13 cellular contexts compared by ENCODE assay signal in the genomic region with DNA sequence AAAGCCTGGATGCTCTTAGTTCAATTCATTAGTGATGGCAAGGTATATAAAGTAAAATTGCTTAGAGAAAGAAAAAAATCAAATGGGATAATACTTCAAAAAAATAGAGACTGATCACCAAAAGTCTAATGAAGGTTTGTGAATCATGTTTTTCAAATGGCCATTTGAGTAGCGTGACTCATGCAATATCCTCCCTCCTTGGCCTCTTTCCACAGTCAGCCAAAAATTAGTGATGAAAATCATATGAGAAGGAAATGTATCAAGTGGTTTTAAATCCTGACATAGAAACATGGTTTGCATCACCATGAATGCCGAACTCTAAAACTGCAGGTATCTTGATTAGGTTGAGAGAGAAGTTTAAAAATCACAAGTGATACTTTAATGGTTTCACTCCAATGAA. TPM values are rescaled to one million over a fixed set of nuclear protein-coding genes. Genes with fewer than 3 reads are reported as not detected.
DNase-seq lines count a peak whose midpoint lies in the region; ATAC-seq, FAIRE-seq and TF ChIP-seq lines count a peak whose summit lies in the region.
"Had no signal": no experiment of that assay in that cellular context is flagged by ENCODE, and none has a peak within 500 bp of the region (broad histone marks: within the 10 kb centered on the region; RNA-seq: fewer than 3 reads in every experiment).

No MANE protein-coding gene starts in this region.

- peak; percentile 33 for DNase-seq in AG08396 (ENCODE audit: low spot score)
- peak; percentile 15 for DNase-seq in H4 (ENCODE audit: low spot score)
- DNase-seq in astrocyte of the spinal cord (ENCODE audit: low read depth, low spot score), result peak; percentile 36
- no peak for DNase-seq in esophagus muscularis mucosa (ENCODE audit: extremely low spot score)
- no peak for DNase-seq in NCI-H1694 treated with DMSO at 0.1 percent for 48 hours (lab: John Stamatoyannopoulos, UW)
- DNase-seq: activated CD8-positive, alpha-beta T cell treated with anti-CD3 and anti-CD28 coated beads, Interleukin-2, amount 10 ng/mL, durations not matched to agents 7 days and 5 days; effector memory CD4-positive, alpha-beta T cell; NCI-H2081 had no signal

- H3K27ac ChIP-seq in esophagus muscularis mucosa (replicated peaks in 1 of 4), result no peak overlapping the region

- TF ChIP-seq POLR2A in esophagus muscularis mucosa (IDR thresholded peaks at IDR 0.05; ENCODE audit: low read depth), result no peak

- intact Hi-C loops in esophagus muscularis mucosa (cut with DNase I), result loop anchor here (10.0 kb wide), 1 partner anchor 130 kb away; no protein-coding TSS in a partner anchor

- peak; percentile 17 for FAIRE-seq in islet of Langerhans (lab: Jason Lieb, UNC)
- FAIRE-seq: H54 had no signal

- H3K36me3 ChIP-seq in esophagus muscularis mucosa, result no peaks in the 10 kb centered on the region
- H3K36me3 ChIP-seq: tibial nerve had no signal

- 46% methylated on average over 2 of the region's 2 CpGs for WGBS in esophagus muscularis mucosa

- H3K9me3 ChIP-seq in esophagus muscularis mucosa, result no peaks in the 10 kb centered on the region

- ATAC-seq in HG02571 (IDR thresholded peaks at IDR 0.05; ENCODE audit: unreplicated experiment) (no peak), GM19328 (IDR thresholded peaks at IDR 0.05; ENCODE audit: unreplicated experiment) (no peak)
- ATAC-seq: activated CD8-positive, alpha-beta T cell treated with anti-CD3 and anti-CD28 coated beads, Interleukin-2, amount 10 ng/mL, durations not matched to agents 7 days and 5 days had no signal

- TF ChIP-seq EP300 in esophagus muscularis mucosa (IDR thresholded peaks at IDR 0.05), result no peak

- H3K4me3 ChIP-seq in astrocyte of the spinal cord (ENCODE audit: low read depth, low read length) (no peak overlapping the region), esophagus muscularis mucosa (peak overlapping the region in 1 of 4 donors; percentile 0)
- H3K4me3 ChIP-seq: tibial nerve had no signal

- in situ Hi-C loops in astrocyte of the spinal cord (cut with HindIII; ENCODE audit: low sequenced_read_pairs), result no loop called here

- H3K4me1 ChIP-seq in esophagus muscularis mucosa, result peaks cover 11 to 19% (median 14%) of the 10 kb centered on the region in 4 donors

- TF ChIP-seq CTCF in astrocyte of the spinal cord (IDR thresholded peaks at IDR 0.05; ENCODE audit: low read depth, low read length), result no peak
- no peak for TF ChIP-seq CTCF in esophagus muscularis mucosa (IDR thresholded peaks at IDR 0.05)

- H3K27me3 ChIP-seq in esophagus muscularis mucosa, result no peaks in the 10 kb centered on the region
- H3K27me3 ChIP-seq: tibial nerve had no signal

RNA-seq across cellular contexts. Expression of gene COL19A1, which starts 1.2 kb away (rescaled TPM):
- total RNA-seq in H4 (2014; rRNA removed; shearing (Covaris generic)), result 1.5 TPM in 1 of 2 replicates, not detected in the other
- total RNA-seq in esophagus muscularis mucosa, result 1 to 10 TPM; 1.7 to 4.0 (median 2.4) TPM
- total RNA-seq: activated CD8-positive, alpha-beta T cell treated with anti-CD3 and anti-CD28 coated beads, Interleukin-2, amount 10 ng/mL, durations not matched to agents 7 days and 5 days had no signal

Comparison
In these comparisons a context has a peak if more than half of its experiments do, and no peak if none do; other contexts are left out.
1. DNase-seq: peak in AG08396 (single experiment), H4 (single experiment) and astrocyte of the spinal cord (single experiment); none in esophagus muscularis mucosa (single experiment) and NCI-H1694 treated with DMSO at 0.1 percent for 48 hours (single experiment).